1 cellular context compared by ENCODE assay signal in the genomic region with DNA sequence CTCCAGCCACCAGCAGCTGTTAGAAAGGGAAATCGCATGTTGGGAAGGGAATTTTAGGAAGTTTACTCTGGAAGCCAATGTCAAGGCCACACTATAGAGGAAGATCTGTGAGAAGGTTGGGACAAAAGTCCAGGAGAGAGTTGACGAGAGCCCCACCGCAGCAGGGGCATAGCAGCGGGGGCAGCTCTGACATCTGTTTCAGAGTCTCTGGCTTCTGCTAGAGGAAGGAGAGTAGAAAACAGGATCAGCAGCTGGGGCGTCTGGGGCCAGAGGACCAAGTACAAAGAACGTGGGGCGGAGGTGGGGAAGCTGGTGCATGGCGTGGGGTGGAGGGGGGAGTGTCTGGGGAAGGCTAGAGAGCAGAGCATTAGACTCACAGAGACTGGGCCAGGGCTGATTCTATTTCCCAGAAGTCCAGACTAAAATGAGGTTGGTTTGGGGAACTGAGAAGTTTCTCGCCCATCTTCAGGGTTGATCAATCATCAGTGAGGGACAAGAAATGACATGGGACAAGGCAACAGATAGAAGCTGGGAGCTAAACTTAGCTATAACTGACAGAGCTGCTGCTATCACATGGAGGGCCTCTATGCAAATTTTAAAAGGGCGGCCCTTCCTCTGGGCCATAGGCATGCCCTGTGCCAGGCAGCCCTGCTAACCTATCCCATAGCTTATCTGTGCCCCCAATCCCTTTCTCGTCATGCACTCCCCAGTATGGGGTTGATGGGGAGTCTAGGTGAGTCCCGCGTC.
A peak's percentile ranks its signal among the peaks of the same experiment; 100 is the strongest.
TF ChIP-seq lines count a peak whose summit lies in the region.

No MANE protein-coding gene starts in this region.

TF ChIP-seq in HepG2, 621 proteins besides CTCF, POLR2A, EP300 and RAD21 (continued from another document):
- TF ChIP-seq, protein P1, sequence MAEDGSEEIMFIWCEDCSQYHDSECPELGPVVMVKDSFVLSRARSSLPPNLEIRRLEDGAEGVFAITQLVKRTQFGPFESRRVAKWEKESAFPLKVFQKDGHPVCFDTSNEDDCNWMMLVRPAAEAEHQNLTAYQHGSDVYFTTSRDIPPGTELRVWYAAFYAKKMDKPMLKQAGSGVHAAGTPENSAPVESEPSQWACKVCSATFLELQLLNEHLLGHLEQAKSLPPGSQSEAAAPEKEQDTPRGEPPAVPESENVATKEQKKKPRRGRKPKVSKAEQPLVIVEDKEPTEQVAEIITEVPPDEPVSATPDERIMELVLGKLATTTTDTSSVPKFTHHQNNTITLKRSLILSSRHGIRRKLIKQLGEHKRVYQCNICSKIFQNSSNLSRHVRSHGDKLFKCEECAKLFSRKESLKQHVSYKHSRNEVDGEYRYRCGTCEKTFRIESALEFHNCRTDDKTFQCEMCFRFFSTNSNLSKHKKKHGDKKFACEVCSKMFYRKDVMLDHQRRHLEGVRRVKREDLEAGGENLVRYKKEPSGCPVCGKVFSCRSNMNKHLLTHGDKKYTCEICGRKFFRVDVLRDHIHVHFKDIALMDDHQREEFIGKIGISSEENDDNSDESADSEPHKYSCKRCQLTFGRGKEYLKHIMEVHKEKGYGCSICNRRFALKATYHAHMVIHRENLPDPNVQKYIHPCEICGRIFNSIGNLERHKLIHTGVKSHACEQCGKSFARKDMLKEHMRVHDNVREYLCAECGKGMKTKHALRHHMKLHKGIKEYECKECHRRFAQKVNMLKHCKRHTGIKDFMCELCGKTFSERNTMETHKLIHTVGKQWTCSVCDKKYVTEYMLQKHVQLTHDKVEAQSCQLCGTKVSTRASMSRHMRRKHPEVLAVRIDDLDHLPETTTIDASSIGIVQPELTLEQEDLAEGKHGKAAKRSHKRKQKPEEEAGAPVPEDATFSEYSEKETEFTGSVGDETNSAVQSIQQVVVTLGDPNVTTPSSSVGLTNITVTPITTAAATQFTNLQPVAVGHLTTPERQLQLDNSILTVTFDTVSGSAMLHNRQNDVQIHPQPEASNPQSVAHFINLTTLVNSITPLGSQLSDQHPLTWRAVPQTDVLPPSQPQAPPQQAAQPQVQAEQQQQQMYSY (CRISPR knock-in tag; IDR thresholded peaks at IDR 0.05): 0 out of 2 replicates have a peak, but pooled peaks have one; percentile 13
- TF ChIP-seq FOXO1 (CRISPR knock-in tag; IDR thresholded peaks at IDR 0.05) (peak; percentile 36; the same call in 1 of the 2 replicates), ZSCAN9 (CRISPR knock-in tag; IDR thresholded peaks at IDR 0.05; ENCODE audit: borderline replicate concordance) (no peak), TEAD2 (CRISPR knock-in tag; IDR thresholded peaks at IDR 0.05) (no peak), ZNF205 (CRISPR knock-in tag; IDR thresholded peaks at IDR 0.05) (no peak), RFXANK (CRISPR knock-in tag; IDR thresholded peaks at IDR 0.05) (no peak), SALL2 (CRISPR knock-in tag; IDR thresholded peaks at IDR 0.05) (no peak), ZNF451 (CRISPR knock-in tag; IDR thresholded peaks at IDR 0.05) (no peak), ZNF253 (CRISPR knock-in tag; IDR thresholded peaks at IDR 0.05; ENCODE audit: borderline replicate concordance) (no peak), SOX6 (IDR thresholded peaks at IDR 0.05) (no peak), SOX6 (CRISPR knock-in tag; IDR thresholded peaks at IDR 0.05) (0 out of 2 replicates have a peak, but pooled peaks have one; percentile 13), ZNF629 (CRISPR knock-in tag; conservative IDR thresholded peaks at IDR 0.05) (0 out of 2 replicates have a peak, but pooled peaks have one; percentile 39), SIX1 (CRISPR knock-in tag; IDR thresholded peaks at IDR 0.05; ENCODE audit: borderline replicate concordance) (no peak), IRF2 (CRISPR knock-in tag; IDR thresholded peaks at IDR 0.05) (no peak)
- TF ChIP-seq, protein P2, sequence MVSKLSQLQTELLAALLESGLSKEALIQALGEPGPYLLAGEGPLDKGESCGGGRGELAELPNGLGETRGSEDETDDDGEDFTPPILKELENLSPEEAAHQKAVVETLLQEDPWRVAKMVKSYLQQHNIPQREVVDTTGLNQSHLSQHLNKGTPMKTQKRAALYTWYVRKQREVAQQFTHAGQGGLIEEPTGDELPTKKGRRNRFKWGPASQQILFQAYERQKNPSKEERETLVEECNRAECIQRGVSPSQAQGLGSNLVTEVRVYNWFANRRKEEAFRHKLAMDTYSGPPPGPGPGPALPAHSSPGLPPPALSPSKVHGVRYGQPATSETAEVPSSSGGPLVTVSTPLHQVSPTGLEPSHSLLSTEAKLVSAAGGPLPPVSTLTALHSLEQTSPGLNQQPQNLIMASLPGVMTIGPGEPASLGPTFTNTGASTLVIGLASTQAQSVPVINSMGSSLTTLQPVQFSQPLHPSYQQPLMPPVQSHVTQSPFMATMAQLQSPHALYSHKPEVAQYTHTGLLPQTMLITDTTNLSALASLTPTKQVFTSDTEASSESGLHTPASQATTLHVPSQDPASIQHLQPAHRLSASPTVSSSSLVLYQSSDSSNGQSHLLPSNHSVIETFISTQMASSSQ (IDR thresholded peaks at IDR 0.05; ENCODE audit: low read depth): 0 out of 2 replicates have a peak, but pooled peaks have one; percentile 40
- TF ChIP-seq, protein P2 (CRISPR knock-in tag; IDR thresholded peaks at IDR 0.05; ENCODE audit: borderline replicate concordance): peak; percentile 16; the same call in 1 of the 2 replicates
- TF ChIP-seq, protein P3, sequence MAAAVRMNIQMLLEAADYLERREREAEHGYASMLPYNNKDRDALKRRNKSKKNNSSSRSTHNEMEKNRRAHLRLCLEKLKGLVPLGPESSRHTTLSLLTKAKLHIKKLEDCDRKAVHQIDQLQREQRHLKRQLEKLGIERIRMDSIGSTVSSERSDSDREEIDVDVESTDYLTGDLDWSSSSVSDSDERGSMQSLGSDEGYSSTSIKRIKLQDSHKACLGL (CRISPR knock-in tag; IDR thresholded peaks at IDR 0.05): no peak
